In the genomic region with DNA sequence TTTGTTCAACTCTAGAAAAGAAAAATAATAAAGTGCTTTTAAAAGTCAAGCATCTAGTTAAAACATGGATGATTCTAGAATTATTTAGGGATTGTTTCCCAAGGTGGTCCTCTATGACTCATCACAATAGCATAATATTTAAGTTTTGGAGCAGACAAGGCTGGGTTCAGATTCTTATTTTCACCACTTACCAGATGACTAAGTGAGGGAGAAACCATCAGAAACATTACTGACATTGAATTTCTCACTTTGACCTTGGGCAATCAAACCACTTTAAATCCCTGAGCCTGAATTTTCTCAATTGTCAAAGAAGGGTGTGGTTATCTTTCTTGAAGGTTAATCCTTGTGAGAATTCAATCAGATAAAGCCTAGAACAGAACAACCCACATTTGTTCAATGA, we compare ENCODE assay signal across 18 cellular contexts.
DNase-seq lines count a peak whose midpoint lies in the region; ATAC-seq and TF ChIP-seq lines count a peak whose summit lies in the region.
"Had no signal": no experiment of that assay in that cellular context is flagged by ENCODE, and none has a peak within 500 bp of the region (broad histone marks: within the 10 kb centered on the region; RNA-seq: fewer than 3 reads in every experiment).

No MANE protein-coding gene starts in this region.

- TF ChIP-seq CTCF in MCF 10A (IDR thresholded peaks at IDR 0.05; ENCODE audit: unreplicated experiment) (no peak), mammary epithelial cell (conservative IDR thresholded peaks at IDR 0.05 in 1 of 2, IDR thresholded peaks at IDR 0.05 in 1 of 2; ENCODE audit: extremely low read depth in 1 of 2, insufficient read depth in 1 of 2, low read depth in 1 of 2, low read length in 2 of 2) (no peak), uterus (IDR thresholded peaks at IDR 0.05) (no peak)

- no peak for TF ChIP-seq POLR2A in uterus (IDR thresholded peaks at IDR 0.05)

- no peaks in the 10 kb centered on the region for H3K36me3 Mint-ChIP-seq in MCF 10A (ENCODE audit: insufficient read depth, unreplicated experiment)
- H3K36me3 Mint-ChIP-seq in effector memory CD8-positive, alpha-beta T cell (ENCODE audit: insufficient read depth): no peaks in the 10 kb centered on the region
- H3K36me3 Mint-ChIP-seq: CD4-positive, alpha-beta memory T cell had no signal

- H2AFZ ChIP-seq in mammary epithelial cell (ENCODE audit: low read depth, low read length): no peak overlapping the region

- BruUV-seq in MCF 10A (replicated peaks; lab: Mats Ljungman, UMichigan) (no TSS peak), mammary epithelial cell (replicated peaks; lab: Mats Ljungman, UMichigan) (no TSS peak)

- no peaks in the 10 kb centered on the region for H3K79me2 ChIP-seq in mammary epithelial cell (ENCODE audit: insufficient read depth, low read length)

- no peaks in the 10 kb centered on the region for H3K4me1 Mint-ChIP-seq in MCF 10A (ENCODE audit: insufficient read depth, unreplicated experiment)
- no peaks in the 10 kb centered on the region for H3K4me1 Mint-ChIP-seq in effector memory CD8-positive, alpha-beta T cell (ENCODE audit: low read depth in 2 of 2)
- H3K4me1 Mint-ChIP-seq: B cell; CD4-positive, alpha-beta memory T cell had no signal

- H3K36me3 ChIP-seq in mammary epithelial cell (ENCODE audit: insufficient read depth, low read length): no peaks in the 10 kb centered on the region
- H3K36me3 ChIP-seq in uterus: no peaks in the 10 kb centered on the region

- no peak overlapping the region for H3K4me3 ChIP-seq in mammary epithelial cell (replicated peaks in 1 of 3; ENCODE audit: insufficient read depth in 1 of 3, low read depth in 2 of 3, low read length in 3 of 3)
- no peak overlapping the region for H3K4me3 ChIP-seq in uterus

- H3K27ac ChIP-seq in mammary epithelial cell (ENCODE audit: insufficient read depth, low read depth, low read length) (no peak overlapping the region), uterus (peak overlapping the region; percentile 20 to 62)
- H3K27ac ChIP-seq: 22Rv1, C4-2B had no signal

- ATAC-seq in GM19455 (IDR thresholded peaks at IDR 0.05; ENCODE audit: unreplicated experiment): no peak
- no peak for ATAC-seq in effector memory CD8-positive, alpha-beta T cell (replicated peaks)
- ATAC-seq: HCT116 had no signal

- H3K9ac ChIP-seq in mammary epithelial cell (ENCODE audit: insufficient read depth, low read length): no peak overlapping the region

- H4K20me1 ChIP-seq in mammary epithelial cell (ENCODE audit: insufficient read depth, low read length): no peaks in the 10 kb centered on the region

- H3K4me3 Mint-ChIP-seq in MCF 10A (ENCODE audit: unreplicated experiment): no peak overlapping the region
- H3K4me3 Mint-ChIP-seq in effector memory CD8-positive, alpha-beta T cell: no peak overlapping the region
- H3K4me3 Mint-ChIP-seq: B cell; CD4-positive, alpha-beta memory T cell had no signal

- H3K27me3 ChIP-seq in mammary epithelial cell (ENCODE audit: insufficient read depth, low read length): no peaks in the 10 kb centered on the region
- H3K27me3 ChIP-seq in uterus: no peaks in the 10 kb centered on the region

- H3K27me3 Mint-ChIP-seq in MCF 10A (ENCODE audit: insufficient read depth, unreplicated experiment): no peaks in the 10 kb centered on the region
- H3K27me3 Mint-ChIP-seq in effector memory CD8-positive, alpha-beta T cell: no peaks in the 10 kb centered on the region
- H3K27me3 Mint-ChIP-seq: B cell had no signal

- peak overlapping the region; percentile 10 for H3K27ac Mint-ChIP-seq in MCF 10A (ENCODE audit: low read depth, unreplicated experiment)
- no peak overlapping the region for H3K27ac Mint-ChIP-seq in effector memory CD8-positive, alpha-beta T cell
- H3K27ac Mint-ChIP-seq: B cell; CD4-positive, alpha-beta memory T cell had no signal

- H3K4me1 ChIP-seq in mammary epithelial cell (ENCODE audit: insufficient read depth, low read length): no peaks in the 10 kb centered on the region
- no peaks in the 10 kb centered on the region for H3K4me1 ChIP-seq in uterus

- intact Hi-C loops in MCF 10A (cut with micrococcal nuclease): no loop called here
- intact Hi-C loops in mammary epithelial cell (cut with micrococcal nuclease): no loop called here
- intact Hi-C loops in uterus (cut with DNase I; ENCODE audit: low total_unique reads): no loop called here

- H3K4me2 ChIP-seq in mammary epithelial cell (ENCODE audit: insufficient read depth, low read depth, low read length): no peak overlapping the region

- DNase-seq in MCF 10A (ENCODE audit: unreplicated experiment) (no peak), mammary epithelial cell (no peak), amniotic epithelial cell (ENCODE audit: low read depth) (peak; percentile 80), iris pigment epithelial cell (ENCODE audit: low read depth) (peak; percentile 31), uterus (no peak), SK-N-DZ (ENCODE audit: low spot score) (no peak)
- DNase-seq in effector memory CD8-positive, alpha-beta T cell: no peak
- DNase-seq: ACHN; CD4-positive, alpha-beta memory T cell; COR-L47; DMS153; DND-41; GDM1 had no signal

- dilution Hi-C loops in mammary epithelial cell (cut with HindIII; ENCODE audit: low sequenced_read_pairs): no loop called here

- H3K9me3 ChIP-seq in mammary epithelial cell (replicated peaks; ENCODE audit: insufficient read depth, low read length) (no peaks in the 10 kb centered on the region), uterus (no peaks in the 10 kb centered on the region)

- H3K9me3 Mint-ChIP-seq in MCF 10A (ENCODE audit: unreplicated experiment): peaks cover 12% of the 10 kb centered on the region
- H3K9me3 Mint-ChIP-seq in effector memory CD8-positive, alpha-beta T cell: no peaks in the 10 kb centered on the region

- CTCF ChIA-PET in MCF 10A (lab: Yijun Ruan, JAX): no interaction called here
- CTCF ChIA-PET in mammary epithelial cell (lab: Charles Lee; ENCODE audit: low non-redundant PET): no interaction called here

- POLR2A ChIA-PET in MCF 10A (lab: Yijun Ruan, JAX): no interaction called here

- in situ Hi-C loops in mammary epithelial cell (cut with MboI; ENCODE audit: low sequenced_read_pairs in 2 of 2): no loop called here

Comparison
In these comparisons a context has a peak if more than half of its experiments do, and no peak if none do; other contexts are left out.
1. DNase-seq: peak in amniotic epithelial cell (single experiment) and iris pigment epithelial cell (single experiment); none in MCF 10A (single experiment), mammary epithelial cell (single experiment), uterus (0 of 2), SK-N-DZ (single experiment) and effector memory CD8-positive, alpha-beta T cell (0 of 3).